Comparison of ENCODE assay signal across 1 cellular context in genomic region chr11:60923800-60924109, GRCh38.
TF ChIP-seq lines count a peak whose summit lies in the region.

No MANE protein-coding gene starts in this region.

TF ChIP-seq in IMR-90, 13 proteins besides CTCF, POLR2A, EP300 and RAD21 (continued from another document):
- TF ChIP-seq CEBPB (IDR thresholded peaks at IDR 0.05; ENCODE audit: low read depth, low read length) (no peak), MXI1 (IDR thresholded peaks at IDR 0.05; ENCODE audit: borderline replicate concordance, low read depth, low read length) (no peak), MAFK (IDR thresholded peaks at IDR 0.05; ENCODE audit: low read depth, low read length) (no peak), RFX5 (IDR thresholded peaks at IDR 0.05; ENCODE audit: low read depth, low read length) (no peak), SMC3 (IDR thresholded peaks at IDR 0.05; ENCODE audit: low read depth, low read length) (no peak), MAZ (IDR thresholded peaks at IDR 0.05; ENCODE audit: borderline replicate concordance, low read depth, low read length) (no peak)
